In genomic region chr1:101567582-101568189, GRCh38 we compare ENCODE assay signal across 8 cellular contexts.
A peak's percentile ranks its signal among the peaks of the same experiment; 100 is the strongest.
DNase-seq lines count a peak whose midpoint lies in the region; FAIRE-seq and TF ChIP-seq lines count a peak whose summit lies in the region.

No MANE protein-coding gene starts in this region.

- FAIRE-seq in TTC549 (lab: Jason Lieb, UNC): peak; percentile 53

- WGBS in testis, 2 donors: 52 to 55% methylated on average over 4 of the region's 4 CpGs

- H3K27ac ChIP-seq in breast epithelium: no peak overlapping the region
- H3K27ac ChIP-seq in testis: no peak overlapping the region

- TF ChIP-seq CTCF in breast epithelium (IDR thresholded peaks at IDR 0.05) (peak in 2 of 3 donors; percentile 37 to 52), testis (IDR thresholded peaks at IDR 0.05) (peak in 2 of 3 experiments; percentile 49 to 87)

- H3K27me3 ChIP-seq in H7 (ENCODE audit: control insufficient read depth, insufficient read depth, low read length): no peaks in the 10 kb centered on the region
- H3K27me3 ChIP-seq in breast epithelium: no peaks in the 10 kb centered on the region
- H3K27me3 ChIP-seq in testis: no peaks in the 10 kb centered on the region

- H3K36me3 ChIP-seq in H7 (replicated peaks; ENCODE audit: control insufficient read depth, insufficient read depth, low read length) (no peaks in the 10 kb centered on the region), breast epithelium (no peaks in the 10 kb centered on the region), testis (ENCODE audit: low read depth, missing control alignments) (no peaks in the 10 kb centered on the region)

- TF ChIP-seq POLR2A in breast epithelium (IDR thresholded peaks at IDR 0.05) (no peak), testis (IDR thresholded peaks at IDR 0.05) (no peak)

- H3K9me3 ChIP-seq in breast epithelium (peaks cover 0 to 7% of the 10 kb centered on the region in 2 donors), testis (no peaks in the 10 kb centered on the region)

- DNase-seq in NCI-H2227 (lab: John Stamatoyannopoulos, UW; ENCODE audit: unreplicated experiment) (peak; percentile 30), NCI-H2227 treated with DMSO at 0.1 percent for 48 hours (lab: John Stamatoyannopoulos, UW) (no peak), H7 (peak; percentile 26), LHCN-M2 (ENCODE audit: low read depth) (peak; percentile 13), breast epithelium (ENCODE audit: low spot score in 2 of 2) (no peak), lung microvascular endothelial cell (ENCODE audit: low read depth in 2 of 2) (peak; percentile 36 to 49), testis (peak; percentile 51)

- H3K4me1 ChIP-seq in breast epithelium (no peaks in the 10 kb centered on the region), testis (no peaks in the 10 kb centered on the region)

- intact Hi-C loops in breast epithelium (cut with DNase I; ENCODE audit: low total_unique reads): no loop called here
- intact Hi-C loops in testis (cut with DNase I; ENCODE audit: low total_unique reads): no loop called here

- H3K4me3 ChIP-seq in H7 (ENCODE audit: insufficient read depth, low read depth, low read length): no peak overlapping the region
- no peak overlapping the region for H3K4me3 ChIP-seq in breast epithelium
- no peak overlapping the region for H3K4me3 ChIP-seq in testis

Comparison
In these comparisons a context has a peak if more than half of its experiments do, and no peak if none do; other contexts are left out.
1. DNase-seq: peak in NCI-H2227 (single experiment), H7 (single experiment), LHCN-M2 (single experiment), lung microvascular endothelial cell (2 of 2) and testis (single experiment); none in NCI-H2227 treated with DMSO at 0.1 percent for 48 hours (single experiment) and breast epithelium (0 of 2).